ENCODE assay signal across 8 cellular contexts in genomic region chr20:63309261-63310071, GRCh38. TPM values are rescaled to one million over a fixed set of nuclear protein-coding genes. Genes with fewer than 3 reads are reported as not detected.
DNase-seq lines count a peak whose midpoint lies in the region; ATAC-seq lines count a peak whose summit lies in the region.

No MANE protein-coding gene starts in this region.

- no peak overlapping the region for H3K4me3 ChIP-seq in right cardiac atrium (ENCODE audit: low read length)

- no peaks in the 10 kb centered on the region for H3K9me3 ChIP-seq in right cardiac atrium (ENCODE audit: control insufficient read depth, low read length)

- no peaks in the 10 kb centered on the region for H3K36me3 Mint-ChIP-seq in activated CD4-positive, alpha-beta memory T cell treated with anti-CD3 and anti-CD28 coated beads for 36 hours
- no peaks in the 10 kb centered on the region for H3K36me3 Mint-ChIP-seq in activated CD4-positive, alpha-beta memory T cell treated with anti-CD3 and anti-CD28 coated beads, Interleukin-2, amount 10 ng/mL, durations not matched to agents 7 days and 5 days (ENCODE audit: low read depth)
- H3K36me3 Mint-ChIP-seq in activated naive CD4-positive, alpha-beta T cell treated with anti-CD3 and anti-CD28 coated beads, Interleukin-2, amount 50 U/mL, for 72 hours = no peaks in the 10 kb centered on the region

- peak; percentile 33 for DNase-seq in activated CD4-positive, alpha-beta memory T cell treated with anti-CD3 and anti-CD28 coated beads for 36 hours
- DNase-seq in activated CD4-positive, alpha-beta memory T cell treated with anti-CD3 and anti-CD28 coated beads, Interleukin-2, amount 10 ng/mL, durations not matched to agents 7 days and 5 days = no peak
- DNase-seq in NCI-H146 treated with DMSO at 0.1 percent for 48 hours (lab: John Stamatoyannopoulos, UW; ENCODE audit: unreplicated experiment) (peak; percentile 33), right cardiac atrium (peak; percentile 56 to 78 (median 77)), posterior vena cava (ENCODE audit: low spot score) (no peak)
- DNase-seq in activated naive CD4-positive, alpha-beta T cell treated with anti-CD3 and anti-CD28 coated beads, Interleukin-2, amount 50 U/mL, for 72 hours (ENCODE audit: low spot score in 2 of 2) = peak in 1 of 2 donors; percentile 34
- DNase-seq in stimulated activated CD8-positive, alpha-beta memory T cell treated with anti-CD3 and anti-CD28 coated beads, Interleukin-4, amount 100 ng/mL, for 48 hours = peak; percentile 53

- H3K4me1 Mint-ChIP-seq in activated CD4-positive, alpha-beta memory T cell treated with anti-CD3 and anti-CD28 coated beads for 36 hours (ENCODE audit: low read depth) = no peaks in the 10 kb centered on the region
- no peaks in the 10 kb centered on the region for H3K4me1 Mint-ChIP-seq in activated CD4-positive, alpha-beta memory T cell treated with anti-CD3 and anti-CD28 coated beads, Interleukin-2, amount 10 ng/mL, durations not matched to agents 7 days and 5 days

- POLR2A ChIA-PET in activated CD4-positive, alpha-beta memory T cell treated with anti-CD3 and anti-CD28 coated beads for 36 hours (lab: Charles Lee) = no interaction called here
- POLR2A ChIA-PET in activated CD4-positive, alpha-beta memory T cell treated with anti-CD3 and anti-CD28 coated beads, Interleukin-2, amount 10 ng/mL, durations not matched to agents 7 days and 5 days (lab: Charles Lee) = no interaction called here

- intact Hi-C loops in activated CD4-positive, alpha-beta memory T cell treated with anti-CD3 and anti-CD28 coated beads for 36 hours (cut with micrococcal nuclease) = no loop called here
- intact Hi-C loops in right cardiac atrium (cut with DNase I) (loop anchor here (1.0 to 2.0 kb wide), 3 partner anchors 71 to 73 kb away; no protein-coding TSS in a partner anchor), posterior vena cava (cut with DNase I) (loop anchor here (2.0 to 5.0 kb wide), 2 partner anchors 71 to 73 kb away; no protein-coding TSS in a partner anchor)

- peaks cover 10% of the 10 kb centered on the region for H3K27me3 Mint-ChIP-seq in activated CD4-positive, alpha-beta memory T cell treated with anti-CD3 and anti-CD28 coated beads for 36 hours
- no peaks in the 10 kb centered on the region for H3K27me3 Mint-ChIP-seq in activated CD4-positive, alpha-beta memory T cell treated with anti-CD3 and anti-CD28 coated beads, Interleukin-2, amount 10 ng/mL, durations not matched to agents 7 days and 5 days

- no peak overlapping the region for H3K4me3 Mint-ChIP-seq in activated CD4-positive, alpha-beta memory T cell treated with anti-CD3 and anti-CD28 coated beads for 36 hours
- no peak overlapping the region for H3K4me3 Mint-ChIP-seq in activated CD4-positive, alpha-beta memory T cell treated with anti-CD3 and anti-CD28 coated beads, Interleukin-2, amount 10 ng/mL, durations not matched to agents 7 days and 5 days

- no peaks in the 10 kb centered on the region for H3K27me3 ChIP-seq in right cardiac atrium (ENCODE audit: control insufficient read depth, insufficient read depth)

- H3K9me3 Mint-ChIP-seq in activated CD4-positive, alpha-beta memory T cell treated with anti-CD3 and anti-CD28 coated beads for 36 hours = no peaks in the 10 kb centered on the region
- peaks cover 2% of the 10 kb centered on the region for H3K9me3 Mint-ChIP-seq in activated CD4-positive, alpha-beta memory T cell treated with anti-CD3 and anti-CD28 coated beads, Interleukin-2, amount 10 ng/mL, durations not matched to agents 7 days and 5 days
- no peaks in the 10 kb centered on the region for H3K9me3 Mint-ChIP-seq in activated naive CD4-positive, alpha-beta T cell treated with anti-CD3 and anti-CD28 coated beads, Interleukin-2, amount 50 U/mL, for 72 hours

- CTCF ChIA-PET in activated CD4-positive, alpha-beta memory T cell treated with anti-CD3 and anti-CD28 coated beads for 36 hours (lab: Charles Lee) = interaction anchor here (0.6 to 4.0 kb wide), 10 partner anchors 10 to 811 kb away, joined by 3 to 64 read pairs (median 5); no protein-coding TSS in a partner anchor
- CTCF ChIA-PET in activated CD4-positive, alpha-beta memory T cell treated with anti-CD3 and anti-CD28 coated beads, Interleukin-2, amount 10 ng/mL, durations not matched to agents 7 days and 5 days (lab: Charles Lee) = interaction anchor here (1.1 to 3.1 kb wide), 2 partner anchors 25 to 72 kb away, joined by 3 to 16 read pairs; no protein-coding TSS in a partner anchor

- H3K4me1 ChIP-seq in right cardiac atrium (ENCODE audit: control insufficient read depth, insufficient read depth, low read length) = no peaks in the 10 kb centered on the region

- H3K27ac ChIP-seq in right cardiac atrium (ENCODE audit: low read length) = no peak overlapping the region

- H3K27ac Mint-ChIP-seq in activated CD4-positive, alpha-beta memory T cell treated with anti-CD3 and anti-CD28 coated beads for 36 hours = no peak overlapping the region
- H3K27ac Mint-ChIP-seq in activated CD4-positive, alpha-beta memory T cell treated with anti-CD3 and anti-CD28 coated beads, Interleukin-2, amount 10 ng/mL, durations not matched to agents 7 days and 5 days = no peak overlapping the region
- no peak overlapping the region for H3K27ac Mint-ChIP-seq in activated naive CD4-positive, alpha-beta T cell treated with anti-CD3 and anti-CD28 coated beads, Interleukin-2, amount 50 U/mL, for 72 hours

- peak; percentile 45 to 53 for ATAC-seq in activated naive CD4-positive, alpha-beta T cell treated with anti-CD3 and anti-CD28 coated beads, Interleukin-2, amount 50 U/mL, for 72 hours
- ATAC-seq in right cardiac atrium (peak; percentile 32 to 48), GM21423 (IDR thresholded peaks at IDR 0.05; ENCODE audit: unreplicated experiment) (no peak)

- 31% methylated on average over 35 of the region's 35 CpGs for WGBS in right cardiac atrium

RNA-seq across cellular contexts. Expression of gene COL20A1, which starts 16.5 kb away (rescaled TPM):
- not detected for total RNA-seq in activated CD4-positive, alpha-beta memory T cell treated with anti-CD3 and anti-CD28 coated beads for 36 hours
- total RNA-seq in activated CD4-positive, alpha-beta memory T cell treated with anti-CD3 and anti-CD28 coated beads, Interleukin-2, amount 10 ng/mL, durations not matched to agents 7 days and 5 days = not detected
- under 1 TPM in 1 of 2 donors, not detected in 1; 0.09 TPM for total RNA-seq in activated naive CD4-positive, alpha-beta T cell treated with anti-CD3 and anti-CD28 coated beads, Interleukin-2, amount 50 U/mL, for 72 hours
- total RNA-seq in right cardiac atrium (not detected), posterior vena cava (under 1 TPM in 1 of 2 donors, not detected in 1; 0.14 TPM)
- not detected for polyA plus RNA-seq in right cardiac atrium

RNA-seq across cellular contexts. Expression of gene ARFGAP1, which starts 36.9 kb away (rescaled TPM):
- total RNA-seq in activated CD4-positive, alpha-beta memory T cell treated with anti-CD3 and anti-CD28 coated beads for 36 hours = 10 to 100 TPM; 68.4 to 72.4 TPM
- 10 to 100 TPM; 80.1 to 82.0 TPM for total RNA-seq in activated CD4-positive, alpha-beta memory T cell treated with anti-CD3 and anti-CD28 coated beads, Interleukin-2, amount 10 ng/mL, durations not matched to agents 7 days and 5 days
- 100 to 1,000 TPM in 1 of 2 donors, 10 to 100 TPM in 1; 77.2 to 108 TPM for total RNA-seq in activated naive CD4-positive, alpha-beta T cell treated with anti-CD3 and anti-CD28 coated beads, Interleukin-2, amount 50 U/mL, for 72 hours
- total RNA-seq in right cardiac atrium (10 to 100 TPM; 39.5 to 50.7 (median 41.7) TPM), posterior vena cava (10 to 100 TPM; 58.6 to 62.6 TPM)
- polyA plus RNA-seq in right cardiac atrium = 36.9 TPM

RNA-seq across cellular contexts. Expression of gene CHRNA4, which starts 51.7 kb away (rescaled TPM):
- not detected for total RNA-seq in activated CD4-positive, alpha-beta memory T cell treated with anti-CD3 and anti-CD28 coated beads for 36 hours
- total RNA-seq in activated CD4-positive, alpha-beta memory T cell treated with anti-CD3 and anti-CD28 coated beads, Interleukin-2, amount 10 ng/mL, durations not matched to agents 7 days and 5 days = not detected
- total RNA-seq in activated naive CD4-positive, alpha-beta T cell treated with anti-CD3 and anti-CD28 coated beads, Interleukin-2, amount 50 U/mL, for 72 hours = not detected
- under 1 TPM in 3 of 4 donors, not detected in 1; 0.17 to 0.54 (median 0.38) TPM for total RNA-seq in right cardiac atrium
- polyA plus RNA-seq in right cardiac atrium = 0.02 TPM
- total RNA-seq in posterior vena cava = not detected

RNA-seq across cellular contexts. Expression of gene NKAIN4, which starts 55.2 kb away (rescaled TPM):
- total RNA-seq in activated CD4-positive, alpha-beta memory T cell treated with anti-CD3 and anti-CD28 coated beads for 36 hours = not detected
- total RNA-seq in activated CD4-positive, alpha-beta memory T cell treated with anti-CD3 and anti-CD28 coated beads, Interleukin-2, amount 10 ng/mL, durations not matched to agents 7 days and 5 days = not detected
- not detected for total RNA-seq in activated naive CD4-positive, alpha-beta T cell treated with anti-CD3 and anti-CD28 coated beads, Interleukin-2, amount 50 U/mL, for 72 hours
- total RNA-seq in right cardiac atrium (not detected), posterior vena cava (not detected)
- polyA plus RNA-seq in right cardiac atrium = not detected

Comparison
In these comparisons a context has a peak if more than half of its experiments do, and no peak if none do; other contexts are left out.
1. DNase-seq: peak in activated CD4-positive, alpha-beta memory T cell treated with anti-CD3 and anti-CD28 coated beads for 36 hours (single experiment), NCI-H146 treated with DMSO at 0.1 percent for 48 hours (single experiment), right cardiac atrium (3 of 3) and stimulated activated CD8-positive, alpha-beta memory T cell treated with anti-CD3 and anti-CD28 coated beads, Interleukin-4, amount 100 ng/mL, for 48 hours (single experiment); none in activated CD4-positive, alpha-beta memory T cell treated with anti-CD3 and anti-CD28 coated beads, Interleukin-2, amount 10 ng/mL, durations not matched to agents 7 days and 5 days (single experiment) and posterior vena cava (single experiment).